Comparison of ENCODE assay signal across 12 cellular contexts in genomic region chr3:43455233-43455632, GRCh38.
DNase-seq lines count a peak whose midpoint lies in the region; ATAC-seq and TF ChIP-seq lines count a peak whose summit lies in the region.
"Had no signal": no experiment of that assay in that cellular context is flagged by ENCODE, and none has a peak within 500 bp of the region (broad histone marks: within the 10 kb centered on the region; RNA-seq: fewer than 3 reads in every experiment).

No MANE protein-coding gene starts in this region.

- no peaks in the 10 kb centered on the region for H4K20me1 ChIP-seq in OCI-LY7 (ENCODE audit: insufficient read depth, low read length)

- H4K91ac ChIP-seq in trophoblast cell (ENCODE audit: low read depth, low read length): no peak overlapping the region

- peak; percentile 84 for DNase-seq in ELR (ENCODE audit: low read depth)
- peak; percentile 59 for DNase-seq in RPMI7951 (ENCODE audit: low read depth)
- DNase-seq in fibroblast of peridontal ligament (ENCODE audit: extremely low read depth): peak; percentile 37
- DNase-seq in trophoblast cell: peak; percentile 65 to 85
- no peak for DNase-seq in OCI-LY7 (ENCODE audit: low spot score)
- no peak for DNase-seq in endodermal cell
- DNase-seq in H7: no peak
- DNase-seq: activated CD8-positive, alpha-beta T cell treated with anti-CD3 and anti-CD28 coated beads for 36 hours; NCI-H524 treated with DMSO at 0.1 percent for 48 hours; stimulated activated CD4-positive, alpha-beta T cell treated with anti-CD3 and anti-CD28 coated beads, Interleukin-2, amount 100 ng/mL, for 24 hours; testis had no signal

- H3K9me3 ChIP-seq in trophoblast cell (ENCODE audit: insufficient read depth, low read depth, low read length) (no peaks in the 10 kb centered on the region), OCI-LY7 (ENCODE audit: low read length) (no peaks in the 10 kb centered on the region), endodermal cell (ENCODE audit: control insufficient read depth, low read length) (no peaks in the 10 kb centered on the region)
- H3K9me3 ChIP-seq: testis had no signal

- H2BK5ac ChIP-seq in trophoblast cell (ENCODE audit: low read depth, low read length, poor library complexity): no peak overlapping the region

- TF ChIP-seq CTCF in OCI-LY7 (conservative IDR thresholded peaks at IDR 0.05; ENCODE audit: low read length) (no peak), endodermal cell (conservative IDR thresholded peaks at IDR 0.05) (no peak)

- no peaks in the 10 kb centered on the region for H3K9me2 ChIP-seq in OCI-LY7 (ENCODE audit: insufficient read depth, low read length)

- no CpG with 5 or more reads among the region's 1 CpG for WGBS in trophoblast cell (ENCODE audit: extremely low coverage, insufficient coverage, insufficient read length)
- 57 to 90% methylated on average over 1 of the region's 1 CpG for WGBS in endodermal cell (ENCODE audit: insufficient coverage in 1 of 2, insufficient read length in 1 of 2), 2 experiments

- H3K23ac ChIP-seq in trophoblast cell (ENCODE audit: low read length): no peak overlapping the region

- H2AK5ac ChIP-seq in trophoblast cell (ENCODE audit: low read length): no peak overlapping the region

- no peaks in the 10 kb centered on the region for H3K4me1 Mint-ChIP-seq in endodermal cell

- H4K8ac ChIP-seq in trophoblast cell (ENCODE audit: low read depth, low read length): no peak overlapping the region

- no peak overlapping the region for H4K12ac ChIP-seq in trophoblast cell (ENCODE audit: low read depth, low read length)

- H3K4me3 ChIP-seq in trophoblast cell (ENCODE audit: low read depth, low read length) (no peak overlapping the region), OCI-LY7 (ENCODE audit: low read depth, low read length, poor library complexity, severe bottlenecking) (no peak overlapping the region), endodermal cell (ENCODE audit: low read length) (no peak overlapping the region), H7 (ENCODE audit: insufficient read depth, low read depth, low read length) (no peak overlapping the region)
- H3K4me3 ChIP-seq: testis had no signal

- intact Hi-C loops in OCI-LY7 (cut with micrococcal nuclease; ENCODE audit: unreplicated experiment): no loop called here

- no peak overlapping the region for H3K14ac ChIP-seq in trophoblast cell (ENCODE audit: low read length)

- no peaks in the 10 kb centered on the region for H3K36me3 Mint-ChIP-seq in endodermal cell (ENCODE audit: low read depth)

- BruUV-seq in OCI-LY7 (replicated peaks; lab: Mats Ljungman, UMichigan): no TSS peak

- H3K36me3 ChIP-seq in trophoblast cell (ENCODE audit: control insufficient read depth in 1 of 2, insufficient read depth in 2 of 2, low read length in 2 of 2): no peaks in the 10 kb centered on the region
- no peaks in the 10 kb centered on the region for H3K36me3 ChIP-seq in OCI-LY7 (ENCODE audit: insufficient read depth, low read length)
- H3K36me3 ChIP-seq in endodermal cell (ENCODE audit: control insufficient read depth, insufficient read depth, low read length): no peaks in the 10 kb centered on the region
- H3K36me3 ChIP-seq in H7 (replicated peaks; ENCODE audit: control insufficient read depth, insufficient read depth, low read length): no peaks in the 10 kb centered on the region; the same call in 1 of the 2 replicates

- H2AFZ ChIP-seq in trophoblast cell (ENCODE audit: insufficient read depth, low read length, poor library complexity) (no peak overlapping the region), OCI-LY7 (ENCODE audit: low read length) (no peak overlapping the region)

- no peak overlapping the region for H3K9ac ChIP-seq in trophoblast cell (ENCODE audit: low read length)
- H3K9ac ChIP-seq in endodermal cell (ENCODE audit: extremely low read depth, low read length, poor library complexity, severe bottlenecking): no peak overlapping the region

- no peak overlapping the region for H3K4me3 Mint-ChIP-seq in endodermal cell
- H3K4me3 Mint-ChIP-seq: activated CD8-positive, alpha-beta T cell treated with anti-CD3 and anti-CD28 coated beads for 36 hours had no signal

- H3K27me3 ChIP-seq in trophoblast cell (ENCODE audit: insufficient read depth, low read length): no peaks in the 10 kb centered on the region
- H3K27me3 ChIP-seq in endodermal cell (ENCODE audit: control insufficient read depth, insufficient read depth, low read length, poor library complexity, severe bottlenecking): no peaks in the 10 kb centered on the region
- no peaks in the 10 kb centered on the region for H3K27me3 ChIP-seq in H7 (ENCODE audit: control insufficient read depth, insufficient read depth, low read length)
- H3K27me3 ChIP-seq: testis had no signal

- H3K4ac ChIP-seq in trophoblast cell (ENCODE audit: low read depth, low read length): no peak overlapping the region

- H3K79me2 ChIP-seq in trophoblast cell (ENCODE audit: control insufficient read depth, insufficient read depth, low read length, poor library complexity): no peaks in the 10 kb centered on the region
- no peaks in the 10 kb centered on the region for H3K79me2 ChIP-seq in OCI-LY7 (ENCODE audit: insufficient read depth, low read depth, low read length)

- no peak overlapping the region for H3K18ac ChIP-seq in trophoblast cell (ENCODE audit: low read length)

- H3K27ac ChIP-seq in trophoblast cell (ENCODE audit: low read depth, low read length): peak overlapping the region; percentile 88
- H3K27ac ChIP-seq in OCI-LY7 (ENCODE audit: low read depth, low read length, poor library complexity, severe bottlenecking): no peak overlapping the region
- no peak overlapping the region for H3K27ac ChIP-seq in endodermal cell (ENCODE audit: low read depth, low read length)
- H3K27ac ChIP-seq: testis had no signal

- no peaks in the 10 kb centered on the region for H3K27me3 Mint-ChIP-seq in endodermal cell (ENCODE audit: insufficient read depth)
- H3K27me3 Mint-ChIP-seq: activated CD8-positive, alpha-beta T cell treated with anti-CD3 and anti-CD28 coated beads for 36 hours had no signal

- H2BK12ac ChIP-seq in trophoblast cell (ENCODE audit: low read length): no peak overlapping the region

- peaks cover 8 to 11% of the 10 kb centered on the region in 2 experiments for H3K4me1 ChIP-seq in trophoblast cell (ENCODE audit: control insufficient read depth in 1 of 2, insufficient read depth in 2 of 2, low read length in 2 of 2)
- no peaks in the 10 kb centered on the region for H3K4me1 ChIP-seq in OCI-LY7 (ENCODE audit: insufficient read depth, low read length, poor library complexity, severe bottlenecking)
- no peaks in the 10 kb centered on the region for H3K4me1 ChIP-seq in endodermal cell (ENCODE audit: control insufficient read depth, insufficient read depth, low read length)
- H3K4me1 ChIP-seq: testis had no signal

- H3K79me1 ChIP-seq in trophoblast cell (ENCODE audit: low read length): peaks cover 8% of the 10 kb centered on the region

- no peak for ATAC-seq in HG03354 (IDR thresholded peaks at IDR 0.05; ENCODE audit: poor library complexity, severe bottlenecking, unreplicated experiment)
- ATAC-seq: activated CD8-positive, alpha-beta T cell treated with anti-CD3 and anti-CD28 coated beads for 36 hours had no signal

- H2BK120ac ChIP-seq in trophoblast cell (ENCODE audit: insufficient read depth, low read length, poor library complexity): peak overlapping the region; percentile 67

- POLR2A ChIA-PET in OCI-LY7 (lab: Charles Lee): no interaction called here

- H3K4me2 ChIP-seq in trophoblast cell (ENCODE audit: low read length) (no peak overlapping the region), OCI-LY7 (ENCODE audit: low read length) (no peak overlapping the region)

- CTCF ChIA-PET in OCI-LY7 (lab: Charles Lee; ENCODE audit: unreplicated experiment): no interaction called here

- H3K27ac Mint-ChIP-seq in endodermal cell: no peak overlapping the region
- H3K27ac Mint-ChIP-seq: activated CD8-positive, alpha-beta T cell treated with anti-CD3 and anti-CD28 coated beads for 36 hours had no signal

- no peaks in the 10 kb centered on the region for H3K9me3 Mint-ChIP-seq in endodermal cell
- H3K9me3 Mint-ChIP-seq: activated CD8-positive, alpha-beta T cell treated with anti-CD3 and anti-CD28 coated beads for 36 hours had no signal

Comparison
In these comparisons a context has a peak if more than half of its experiments do, and no peak if none do; other contexts are left out.
1. DNase-seq: peak in ELR (single experiment), RPMI7951 (single experiment), fibroblast of peridontal ligament (single experiment) and trophoblast cell (2 of 2); none in OCI-LY7 (single experiment), endodermal cell (single experiment) and H7 (single experiment).